Comparison of ENCODE assay signal across 21 cellular contexts in genomic region chr3:52781741-52782140, GRCh38. TPM values are rescaled to one million over a fixed set of nuclear protein-coding genes. Genes with fewer than 3 reads are reported as not detected.
DNase-seq lines count a peak whose midpoint lies in the region; ATAC-seq, FAIRE-seq and TF ChIP-seq lines count a peak whose summit lies in the region.
"Had no signal": no experiment of that assay in that cellular context is flagged by ENCODE, and none has a peak within 500 bp of the region (broad histone marks: within the 10 kb centered on the region; RNA-seq: fewer than 3 reads in every experiment).

No MANE protein-coding gene starts in this region.

- TF ChIP-seq CTCF in bronchial epithelial cell (IDR thresholded peaks at IDR 0.05; ENCODE audit: insufficient read depth, low read length, severe bottlenecking) (no peak), right lobe of liver (IDR thresholded peaks at IDR 0.05) (no peak), upper lobe of right lung (IDR thresholded peaks at IDR 0.05) (no peak), chondrocyte (IDR thresholded peaks at IDR 0.05) (no peak), osteoblast (IDR thresholded peaks at IDR 0.05; ENCODE audit: extremely low read depth, low read depth, low read length) (no peak)

- no peak overlapping the region for H3K4me3 Mint-ChIP-seq in activated naive CD8-positive, alpha-beta T cell treated with anti-CD3 and anti-CD28 coated beads, Interleukin-2, amount 10 ng/mL, durations not matched to agents 7 days and 5 days
- H3K4me3 Mint-ChIP-seq in activated naive CD8-positive, alpha-beta T cell treated with anti-CD3 and anti-CD28 coated beads for 36 hours = no peak overlapping the region
- no peak overlapping the region for H3K4me3 Mint-ChIP-seq in chondrocyte (ENCODE audit: unreplicated experiment)
- H3K4me3 Mint-ChIP-seq: CD4-positive, alpha-beta T cell had no signal

- H3K27me3 ChIP-seq in bronchial epithelial cell (ENCODE audit: control insufficient read depth, insufficient read depth, low read length) = peaks cover 7% of the 10 kb centered on the region
- no peaks in the 10 kb centered on the region for H3K27me3 ChIP-seq in right lobe of liver
- H3K27me3 ChIP-seq in upper lobe of right lung = peaks cover 5% of the 10 kb centered on the region
- peaks cover 36% of the 10 kb centered on the region for H3K27me3 ChIP-seq in osteoblast (ENCODE audit: insufficient read depth, low read length)
- H3K27me3 ChIP-seq: SJCRH30 had no signal

- H4K20me1 ChIP-seq in osteoblast (ENCODE audit: insufficient read depth, low read length) = no peaks in the 10 kb centered on the region

- no peaks in the 10 kb centered on the region for H3K9me3 ChIP-seq in right lobe of liver
- no peaks in the 10 kb centered on the region for H3K9me3 ChIP-seq in upper lobe of right lung
- no peaks in the 10 kb centered on the region for H3K9me3 ChIP-seq in osteoblast (ENCODE audit: low read depth, low read length)
- H3K9me3 ChIP-seq: A549, HAP-1, SJCRH30 had no signal

- H3K36me3 ChIP-seq in bronchial epithelial cell (ENCODE audit: control insufficient read depth, insufficient read depth, low read length) = no peaks in the 10 kb centered on the region
- peaks cover 0 to 51% (median 17%) of the 10 kb centered on the region in 4 donors for H3K36me3 ChIP-seq in right lobe of liver
- no peaks in the 10 kb centered on the region for H3K36me3 ChIP-seq in upper lobe of right lung
- no peaks in the 10 kb centered on the region for H3K36me3 ChIP-seq in osteoblast (ENCODE audit: insufficient read depth, low read length)
- H3K36me3 ChIP-seq: HAP-1, SJCRH30 had no signal

- no peak for ATAC-seq in activated naive CD8-positive, alpha-beta T cell treated with anti-CD3 and anti-CD28 coated beads, Interleukin-2, amount 10 ng/mL, durations not matched to agents 7 days and 5 days (ENCODE audit: low read depth)
- ATAC-seq in right lobe of liver = peak in 1 of 4 donors; percentile 1
- no peak for ATAC-seq in upper lobe of right lung
- ATAC-seq in HG02610 (IDR thresholded peaks at IDR 0.05; ENCODE audit: unreplicated experiment) = no peak
- ATAC-seq: A549 had no signal

- 25% methylated on average over 13 of the region's 13 CpGs for WGBS in right lobe of liver (ENCODE audit: insufficient coverage, low coverage, low lambda C conversion rate, missing lambda C conversion rate)

- intact Hi-C loops in right lobe of liver (cut with DNase I) (no loop called here), upper lobe of right lung (cut with DNase I) (no loop called here)

- no peak overlapping the region for H3K4me2 ChIP-seq in osteoblast (ENCODE audit: insufficient read depth, low read length)
- H3K4me2 ChIP-seq: A549 had no signal

- peak; percentile 18 for DNase-seq in activated naive CD8-positive, alpha-beta T cell treated with anti-CD3 and anti-CD28 coated beads, Interleukin-2, amount 10 ng/mL, durations not matched to agents 7 days and 5 days
- no peak for DNase-seq in activated naive CD8-positive, alpha-beta T cell treated with anti-CD3 and anti-CD28 coated beads for 36 hours
- no peak for DNase-seq in bronchial epithelial cell (ENCODE audit: low read depth)
- peak in 2 of 3 donors; percentile 11 to 26 for DNase-seq in right lobe of liver
- peak; percentile 21 for DNase-seq in upper lobe of right lung
- DNase-seq in chondrocyte (ENCODE audit: low spot score) = no peak
- no peak for DNase-seq in osteoblast (ENCODE audit: insufficient read length, low spot score, missing footprints)
- DNase-seq: Calu3; CD4-positive, alpha-beta T cell; GF-D8; IMR-90; Kasumi-1; NCI-H146; NCI-H226; NCI-H526; SJCRH30 had no signal

- H3K27ac ChIP-seq in right lobe of liver (peak overlapping the region in 1 of 3 donors; percentile 51), upper lobe of right lung (no peak overlapping the region), osteoblast (ENCODE audit: low read depth, low read length) (no peak overlapping the region)
- H3K27ac ChIP-seq: A549, SJCRH30 had no signal

- no peak for TF ChIP-seq POLR2A in right lobe of liver (IDR thresholded peaks at IDR 0.05)

- no peak overlapping the region for H2AFZ ChIP-seq in osteoblast (ENCODE audit: low read length)

- peaks cover 3% of the 10 kb centered on the region for H3K4me1 Mint-ChIP-seq in activated naive CD8-positive, alpha-beta T cell treated with anti-CD3 and anti-CD28 coated beads, Interleukin-2, amount 10 ng/mL, durations not matched to agents 7 days and 5 days
- peaks cover 2% of the 10 kb centered on the region for H3K4me1 Mint-ChIP-seq in activated naive CD8-positive, alpha-beta T cell treated with anti-CD3 and anti-CD28 coated beads for 36 hours
- no peaks in the 10 kb centered on the region for H3K4me1 Mint-ChIP-seq in chondrocyte (ENCODE audit: low read depth)

- no peak overlapping the region for H3K27ac Mint-ChIP-seq in activated naive CD8-positive, alpha-beta T cell treated with anti-CD3 and anti-CD28 coated beads, Interleukin-2, amount 10 ng/mL, durations not matched to agents 7 days and 5 days
- no peak overlapping the region for H3K27ac Mint-ChIP-seq in activated naive CD8-positive, alpha-beta T cell treated with anti-CD3 and anti-CD28 coated beads for 36 hours
- H3K27ac Mint-ChIP-seq in chondrocyte (ENCODE audit: unreplicated experiment) = no peak overlapping the region
- H3K27ac Mint-ChIP-seq: CD4-positive, alpha-beta T cell had no signal

- H3K79me2 ChIP-seq in osteoblast (ENCODE audit: insufficient read depth, low read length) = no peaks in the 10 kb centered on the region

- no peak overlapping the region for H3K4me3 ChIP-seq in bronchial epithelial cell (ENCODE audit: low read depth, low read length)
- H3K4me3 ChIP-seq in right lobe of liver = no peak overlapping the region
- no peak overlapping the region for H3K4me3 ChIP-seq in upper lobe of right lung
- no peak overlapping the region for H3K4me3 ChIP-seq in osteoblast (ENCODE audit: insufficient read depth, low read length)
- H3K4me3 ChIP-seq: A549, HAP-1, SJCRH30 had no signal

- H3K36me3 Mint-ChIP-seq in activated naive CD8-positive, alpha-beta T cell treated with anti-CD3 and anti-CD28 coated beads, Interleukin-2, amount 10 ng/mL, durations not matched to agents 7 days and 5 days = no peaks in the 10 kb centered on the region
- no peaks in the 10 kb centered on the region for H3K36me3 Mint-ChIP-seq in activated naive CD8-positive, alpha-beta T cell treated with anti-CD3 and anti-CD28 coated beads for 36 hours
- H3K36me3 Mint-ChIP-seq in chondrocyte (ENCODE audit: low read depth) = no peaks in the 10 kb centered on the region

- no peaks in the 10 kb centered on the region for H3K9me3 Mint-ChIP-seq in activated naive CD8-positive, alpha-beta T cell treated with anti-CD3 and anti-CD28 coated beads, Interleukin-2, amount 10 ng/mL, durations not matched to agents 7 days and 5 days
- H3K9me3 Mint-ChIP-seq in activated naive CD8-positive, alpha-beta T cell treated with anti-CD3 and anti-CD28 coated beads for 36 hours = no peaks in the 10 kb centered on the region
- H3K9me3 Mint-ChIP-seq in chondrocyte (ENCODE audit: low read depth) = no peaks in the 10 kb centered on the region
- H3K9me3 Mint-ChIP-seq: CD4-positive, alpha-beta T cell had no signal

- FAIRE-seq in bronchial epithelial cell (lab: Jason Lieb, UNC) = peak; percentile 73
- FAIRE-seq: A549 had no signal

- peaks cover 13% of the 10 kb centered on the region for H3K27me3 Mint-ChIP-seq in activated naive CD8-positive, alpha-beta T cell treated with anti-CD3 and anti-CD28 coated beads, Interleukin-2, amount 10 ng/mL, durations not matched to agents 7 days and 5 days
- peaks cover 8% of the 10 kb centered on the region for H3K27me3 Mint-ChIP-seq in activated naive CD8-positive, alpha-beta T cell treated with anti-CD3 and anti-CD28 coated beads for 36 hours
- H3K27me3 Mint-ChIP-seq in chondrocyte (ENCODE audit: low read depth) = peaks cover 25% of the 10 kb centered on the region
- H3K27me3 Mint-ChIP-seq: CD4-positive, alpha-beta T cell had no signal

- POLR2A ChIA-PET in activated naive CD8-positive, alpha-beta T cell treated with anti-CD3 and anti-CD28 coated beads, Interleukin-2, amount 10 ng/mL, durations not matched to agents 7 days and 5 days (lab: Charles Lee) = no interaction called here

- H3K4me1 ChIP-seq in right lobe of liver (peaks cover 0 to 63% (median 28%) of the 10 kb centered on the region in 4 donors), upper lobe of right lung (no peaks in the 10 kb centered on the region), osteoblast (ENCODE audit: insufficient read depth, low read length) (no peaks in the 10 kb centered on the region)
- H3K4me1 ChIP-seq: A549, HAP-1, SJCRH30 had no signal

RNA-seq across cellular contexts. Expression of gene ITIH1, which starts 4.3 kb away (rescaled TPM):
- total RNA-seq in activated naive CD8-positive, alpha-beta T cell treated with anti-CD3 and anti-CD28 coated beads, Interleukin-2, amount 10 ng/mL, durations not matched to agents 7 days and 5 days = not detected
- not detected for total RNA-seq in activated naive CD8-positive, alpha-beta T cell treated with anti-CD3 and anti-CD28 coated beads for 36 hours
- not detected in 2 replicates for total RNA-seq in bronchial epithelial cell
- total RNA-seq in right lobe of liver = 1,000 to 10,000 TPM in 4 of 6 experiments, 100 to 1,000 TPM in 2; 376 to 1,846 (median 1,201) TPM
- total RNA-seq in upper lobe of right lung = not detected
- not detected in 3 replicates for total RNA-seq in chondrocyte
- total RNA-seq in osteoblast = not detected in 2 replicates
- total RNA-seq: CD4-positive, alpha-beta T cell; IMR-90; OCI-LY7; RPMI7951 had no signal

RNA-seq across cellular contexts. Expression of gene NEK4, which starts 11.0 kb away (rescaled TPM):
- total RNA-seq in activated naive CD8-positive, alpha-beta T cell treated with anti-CD3 and anti-CD28 coated beads, Interleukin-2, amount 10 ng/mL, durations not matched to agents 7 days and 5 days = 10 to 100 TPM; 22.4 to 25.1 TPM
- total RNA-seq in activated naive CD8-positive, alpha-beta T cell treated with anti-CD3 and anti-CD28 coated beads for 36 hours = 10 to 100 TPM; 29.4 to 29.7 TPM
- total RNA-seq in bronchial epithelial cell (20.5 and 24.8 TPM in 2 replicates), right lobe of liver (10 to 100 TPM in 5 of 6 experiments, 1 to 10 TPM in 1; 7.3 to 18.9 (median 14.8) TPM), upper lobe of right lung (27.2 TPM), chondrocyte (11.3 to 15.6 TPM (median 11.6 TPM) in 3 replicates), osteoblast (22.7 and 24.6 TPM in 2 replicates)

RNA-seq across cellular contexts. Expression of gene ITIH3, which starts 12.9 kb away (rescaled TPM):
- total RNA-seq in activated naive CD8-positive, alpha-beta T cell treated with anti-CD3 and anti-CD28 coated beads, Interleukin-2, amount 10 ng/mL, durations not matched to agents 7 days and 5 days = not detected
- not detected for total RNA-seq in activated naive CD8-positive, alpha-beta T cell treated with anti-CD3 and anti-CD28 coated beads for 36 hours
- total RNA-seq in bronchial epithelial cell (not detected in 2 replicates), right lobe of liver (1,000 to 10,000 TPM in 3 of 6 experiments, 100 to 1,000 TPM in 3; 742 to 1,822 (median 982) TPM), upper lobe of right lung (9.5 TPM), chondrocyte (3.5 to 17.8 TPM (median 16.9 TPM) in 3 replicates), osteoblast (under 0.01 TPM in 1 of 2 replicates, not detected in the other)
- total RNA-seq: Calu3; CD4-positive, alpha-beta T cell; OCI-LY7; RPMI7951; SJCRH30 had no signal

RNA-seq across cellular contexts. Expression of gene ITIH4, which starts 48.7 kb away (rescaled TPM):
- 10 to 100 TPM; 29.2 to 30.7 TPM for total RNA-seq in activated naive CD8-positive, alpha-beta T cell treated with anti-CD3 and anti-CD28 coated beads, Interleukin-2, amount 10 ng/mL, durations not matched to agents 7 days and 5 days
- 1 to 10 TPM; 4.8 to 6.8 TPM for total RNA-seq in activated naive CD8-positive, alpha-beta T cell treated with anti-CD3 and anti-CD28 coated beads for 36 hours
- total RNA-seq in bronchial epithelial cell = 0.26 and 1.8 TPM in 2 replicates
- 1,000 to 10,000 TPM; 1,573 to 4,137 (median 3,531) TPM for total RNA-seq in right lobe of liver
- total RNA-seq in upper lobe of right lung = 26.9 TPM
- total RNA-seq in chondrocyte = 5.2 to 8.3 TPM (median 6.3 TPM) in 3 replicates
- 2.5 and 3.5 TPM in 2 replicates for total RNA-seq in osteoblast
- total RNA-seq: SJCRH30 had no signal

RNA-seq across cellular contexts. Expression of gene MUSTN1, which starts 53.1 kb away (rescaled TPM):
- 1 to 10 TPM; 1.3 to 1.9 TPM for total RNA-seq in activated naive CD8-positive, alpha-beta T cell treated with anti-CD3 and anti-CD28 coated beads, Interleukin-2, amount 10 ng/mL, durations not matched to agents 7 days and 5 days
- 1 to 10 TPM in 1 of 2 experiments, under 1 TPM in 1; 0.91 to 1.0 TPM for total RNA-seq in activated naive CD8-positive, alpha-beta T cell treated with anti-CD3 and anti-CD28 coated beads for 36 hours
- total RNA-seq in bronchial epithelial cell = not detected in 2 replicates
- 1 to 10 TPM in 3 of 6 experiments, under 1 TPM in 1, not detected in 2; 0.59 to 9.9 (median 5.7) TPM for total RNA-seq in right lobe of liver
- total RNA-seq in upper lobe of right lung = 5.4 TPM
- 1.4 to 9.2 TPM (median 6.9 TPM) in 3 replicates for total RNA-seq in chondrocyte
- 1.4 TPM in 1 of 2 replicates, not detected in the other for total RNA-seq in osteoblast
- total RNA-seq: IMR-90 had no signal

Comparison
In these comparisons a context has a peak if more than half of its experiments do, and no peak if none do; other contexts are left out.
1. DNase-seq: peak in activated naive CD8-positive, alpha-beta T cell treated with anti-CD3 and anti-CD28 coated beads, Interleukin-2, amount 10 ng/mL, durations not matched to agents 7 days and 5 days (single experiment), right lobe of liver (2 of 3) and upper lobe of right lung (single experiment); none in activated naive CD8-positive, alpha-beta T cell treated with anti-CD3 and anti-CD28 coated beads for 36 hours (single experiment), bronchial epithelial cell (single experiment), chondrocyte (single experiment) and osteoblast (single experiment).
2. RNA of gene ITIH1, which starts 4.3 kb away (total RNA-seq): 376 to 1,846 TPM in right lobe of liver; not detected in upper lobe of right lung (single experiment), not detected in activated naive CD8-positive, alpha-beta T cell treated with anti-CD3 and anti-CD28 coated beads, Interleukin-2, amount 10 ng/mL, durations not matched to agents 7 days and 5 days, not detected in activated naive CD8-positive, alpha-beta T cell treated with anti-CD3 and anti-CD28 coated beads for 36 hours, not detected in bronchial epithelial cell, not detected in chondrocyte and not detected in osteoblast; every median in the first group is over 100 times any median in the second.
3. RNA of gene ITIH3, which starts 12.9 kb away (total RNA-seq): 742 to 1,822 TPM in right lobe of liver; 3.5 to 17.8 TPM in chondrocyte, 9.5 TPM in upper lobe of right lung (single experiment), not detected in activated naive CD8-positive, alpha-beta T cell treated with anti-CD3 and anti-CD28 coated beads, Interleukin-2, amount 10 ng/mL, durations not matched to agents 7 days and 5 days, not detected in activated naive CD8-positive, alpha-beta T cell treated with anti-CD3 and anti-CD28 coated beads for 36 hours, not detected in bronchial epithelial cell and under 0.01 TPM in osteoblast; every median in the first group is over 10 times any median in the second.